10 cellular contexts compared by ENCODE assay signal in genomic region chr21:33760641-33761103, GRCh38.
DNase-seq lines count a peak whose midpoint lies in the region; FAIRE-seq and TF ChIP-seq lines count a peak whose summit lies in the region.
"Had no signal": no experiment of that assay in that cellular context is flagged by ENCODE, and none has a peak within 500 bp of the region (broad histone marks: within the 10 kb centered on the region; RNA-seq: fewer than 3 reads in every experiment).

No MANE protein-coding gene starts in this region.

- H3K9me3 Mint-ChIP-seq in T-helper 2 cell treated with Interferon-gamma antibody and Interleukin-4, amounts not matched to agents 5 μg/mL and 100 μg/mL, for 36 hours, result no peaks in the 10 kb centered on the region
- H3K9me3 Mint-ChIP-seq: CD4-positive, alpha-beta memory T cell had no signal

- CTCF ChIA-PET in AG04449 (lab: Yijun Ruan, JAX), result interaction anchor here (1.0 kb wide), 1 partner anchor 155 kb away, joined by 3 read pairs; no protein-coding TSS in a partner anchor

- no peak overlapping the region; the same call in 1 of the 2 replicates for H3K4me3 ChIP-seq in AG04449 (ENCODE audit: low read depth, low read length)
- H3K4me3 ChIP-seq: pancreas had no signal

- POLR2A ChIA-PET in AG04449 (lab: Yijun Ruan, JAX), result interaction anchor here (0.6 to 1.0 kb wide), 2 partner anchors 75 to 427 kb away, joined by 3 to 4 read pairs; no protein-coding TSS in a partner anchor

- H3K36me3 Mint-ChIP-seq in T-helper 2 cell treated with Interferon-gamma antibody and Interleukin-4, amounts not matched to agents 5 μg/mL and 100 μg/mL, for 36 hours (ENCODE audit: low read depth), result no peaks in the 10 kb centered on the region
- H3K36me3 Mint-ChIP-seq: CD4-positive, alpha-beta memory T cell had no signal

- no peak for TF ChIP-seq EP300 in Ishikawa (IDR thresholded peaks at IDR 0.05; ENCODE audit: borderline replicate concordance)

- no peaks in the 10 kb centered on the region for H3K27me3 Mint-ChIP-seq in T-helper 2 cell treated with Interferon-gamma antibody and Interleukin-4, amounts not matched to agents 5 μg/mL and 100 μg/mL, for 36 hours (ENCODE audit: low read depth)
- H3K27me3 Mint-ChIP-seq: CD4-positive, alpha-beta memory T cell had no signal

- no peak for TF ChIP-seq CTCF in AG04449 (IDR thresholded peaks at IDR 0.05; ENCODE audit: insufficient read depth, low read length, missing control alignments)

- H3K27ac Mint-ChIP-seq in T-helper 2 cell treated with Interferon-gamma antibody and Interleukin-4, amounts not matched to agents 5 μg/mL and 100 μg/mL, for 36 hours, result no peak overlapping the region
- H3K27ac Mint-ChIP-seq: CD4-positive, alpha-beta memory T cell had no signal

- FAIRE-seq in endometrium (lab: Jason Lieb, UNC), result peak; percentile 69
- FAIRE-seq: pancreas had no signal

- peak; percentile 69 for DNase-seq in AG04449 (ENCODE audit: low read depth, low spot score)
- peak; percentile 43 for DNase-seq in non-pigmented ciliary epithelial cell (ENCODE audit: low read depth)
- DNase-seq in SKM-1 (lab: John Stamatoyannopoulos, UW; ENCODE audit: unreplicated experiment), result no peak
- no peak for DNase-seq in T-helper 2 cell treated with Interferon-gamma antibody and Interleukin-4, amounts not matched to agents 5 μg/mL and 100 μg/mL, for 36 hours (ENCODE audit: low spot score)
- no peak for DNase-seq in kidney tubule cell (ENCODE audit: low spot score)
- no peak for DNase-seq in NCI-H1694 treated with DMSO at 0.1 percent for 48 hours (lab: John Stamatoyannopoulos, UW)
- DNase-seq: CD4-positive, alpha-beta memory T cell; pancreas had no signal

- no peak overlapping the region for H3K4me3 Mint-ChIP-seq in T-helper 2 cell treated with Interferon-gamma antibody and Interleukin-4, amounts not matched to agents 5 μg/mL and 100 μg/mL, for 36 hours
- H3K4me3 Mint-ChIP-seq: CD4-positive, alpha-beta memory T cell had no signal

- TF ChIP-seq RAD21 in Ishikawa (IDR thresholded peaks at IDR 0.05; ENCODE audit: low read depth), result no peak

- no peaks in the 10 kb centered on the region for H3K4me1 Mint-ChIP-seq in T-helper 2 cell treated with Interferon-gamma antibody and Interleukin-4, amounts not matched to agents 5 μg/mL and 100 μg/mL, for 36 hours (ENCODE audit: low read depth)
- H3K4me1 Mint-ChIP-seq: CD4-positive, alpha-beta memory T cell had no signal

TF ChIP-seq in Ishikawa, 13 proteins besides CTCF, POLR2A, EP300 and RAD21:
- 0 out of 2 replicates have a peak, but pooled peaks have one; percentile 12 for TF ChIP-seq REST (IDR thresholded peaks at IDR 0.05; ENCODE audit: low read depth)
- no peak for TF ChIP-seq EGR1 (IDR thresholded peaks at IDR 0.05)
- TF ChIP-seq TAF1 (IDR thresholded peaks at IDR 0.05; ENCODE audit: low read depth), result no peak

Comparison
In these comparisons a context has a peak if more than half of its experiments do, and no peak if none do; other contexts are left out.
1. DNase-seq: peak in AG04449 (single experiment) and non-pigmented ciliary epithelial cell (single experiment); none in SKM-1 (single experiment), T-helper 2 cell treated with Interferon-gamma antibody and Interleukin-4, amounts not matched to agents 5 μg/mL and 100 μg/mL, for 36 hours (single experiment), kidney tubule cell (single experiment) and NCI-H1694 treated with DMSO at 0.1 percent for 48 hours (single experiment).